Comparison of ENCODE assay signal across 1 cellular context in the genomic region with DNA sequence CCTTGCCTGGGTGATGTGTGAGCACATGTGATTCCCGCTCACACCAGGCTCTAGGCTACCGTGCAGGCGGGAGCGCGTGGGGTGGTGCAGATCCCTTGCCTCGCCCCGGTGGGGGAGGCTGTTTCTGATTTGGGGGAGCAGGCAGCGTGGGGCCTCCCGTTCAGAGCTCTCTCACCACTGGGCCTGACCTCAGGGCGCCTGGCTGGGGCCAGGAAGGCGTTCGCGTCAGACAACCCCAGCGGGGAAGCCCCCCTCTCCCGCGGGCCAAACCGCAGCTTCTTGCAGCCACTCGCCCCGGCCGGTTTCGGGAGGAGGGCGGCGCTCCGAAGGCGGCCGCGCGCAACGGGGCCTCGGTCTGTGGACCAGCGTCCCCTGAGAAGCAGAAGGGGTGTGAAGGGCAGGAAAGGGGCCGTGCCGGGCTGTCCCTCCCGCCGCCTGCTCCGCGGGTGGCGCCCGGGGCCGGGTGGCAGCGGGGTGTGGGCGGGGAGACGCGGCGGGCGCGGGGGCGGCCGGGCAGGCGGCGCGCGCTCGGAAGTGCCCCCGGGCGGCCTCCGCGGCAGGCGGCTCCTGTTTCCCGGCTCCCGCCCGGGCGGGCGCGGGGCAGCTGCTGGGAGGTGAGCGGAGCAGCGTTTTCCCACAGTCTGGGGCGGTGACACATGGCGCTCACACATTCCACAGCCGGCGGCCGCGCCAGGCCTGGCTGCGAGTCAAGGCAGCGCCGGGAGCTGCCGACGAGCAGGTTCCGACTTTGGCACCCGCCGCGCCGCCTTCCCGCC.
TF ChIP-seq lines count a peak whose summit lies in the region.

No MANE protein-coding gene starts in this region.

TF ChIP-seq in WTC11, 78 proteins besides CTCF, POLR2A, EP300 and RAD21 (continued from another document):
- peak; percentile 68; the same call in 1 of the 2 replicates for TF ChIP-seq E2F5 (CRISPR knock-in tag; IDR thresholded peaks at IDR 0.05)
TF ChIP-seq in WTC11: peak in this region for 33.
